ENCODE assay signal across 8 cellular contexts in genomic region chr5:65482280-65482726, GRCh38. TPM values are rescaled to one million over a fixed set of nuclear protein-coding genes. Genes with fewer than 3 reads are reported as not detected.
A peak's percentile ranks its signal among the peaks of the same experiment; 100 is the strongest.
DNase-seq lines count a peak whose midpoint lies in the region; ATAC-seq and TF ChIP-seq lines count a peak whose summit lies in the region.

No MANE protein-coding gene starts in this region.

- H3K27me3 ChIP-seq in heart left ventricle (no peaks in the 10 kb centered on the region), rectal smooth muscle tissue (ENCODE audit: control insufficient read depth, insufficient read depth, low read length) (no peaks in the 10 kb centered on the region)

- peak overlapping the region; percentile 20 to 75 (median 64) for H3K4me3 ChIP-seq in heart left ventricle
- H3K4me3 ChIP-seq in rectal smooth muscle tissue (ENCODE audit: low read length), result peak overlapping the region; percentile 80

- H3K27me3 Mint-ChIP-seq in activated CD8-positive, alpha-beta T cell treated with anti-CD3 and anti-CD28 coated beads, Interleukin-2, amount 10 ng/mL, durations not matched to agents 7 days and 5 days (ENCODE audit: low read depth), result no peaks in the 10 kb centered on the region

- no peak for TF ChIP-seq POLR2A in heart left ventricle (IDR thresholded peaks at IDR 0.05)

- ATAC-seq in HG02852 (IDR thresholded peaks at IDR 0.05; ENCODE audit: unreplicated experiment), result peak; percentile 4
- peak; percentile 34 for ATAC-seq in activated CD8-positive, alpha-beta T cell treated with anti-CD3 and anti-CD28 coated beads, Interleukin-2, amount 10 ng/mL, durations not matched to agents 7 days and 5 days
- ATAC-seq in heart left ventricle, result peak in 2 of 4 donors; percentile 6 to 15
- ATAC-seq in GM19467 (IDR thresholded peaks at IDR 0.05; ENCODE audit: unreplicated experiment), result no peak

- no peak overlapping the region for H3K9ac ChIP-seq in rectal smooth muscle tissue (ENCODE audit: low read length)

- no peaks in the 10 kb centered on the region for H3K36me3 Mint-ChIP-seq in activated CD8-positive, alpha-beta T cell treated with anti-CD3 and anti-CD28 coated beads, Interleukin-2, amount 10 ng/mL, durations not matched to agents 7 days and 5 days (ENCODE audit: low read depth)

- WGBS in heart left ventricle, 4 donors, result 0% methylated on average over 6 of the region's 6 CpGs

- TF ChIP-seq CTCF in heart left ventricle (IDR thresholded peaks at IDR 0.05), result no peak

- intact Hi-C loops in heart left ventricle (cut with DNase I), result loop anchor here (1.0 to 10.0 kb wide), 19 partner anchors 118 to 848 kb away; no protein-coding TSS in a partner anchor

- H3K4me1 ChIP-seq in heart left ventricle (peaks cover 0 to 27% (median 11%) of the 10 kb centered on the region in 12 donors), rectal smooth muscle tissue (ENCODE audit: control insufficient read depth, insufficient read depth, low read length) (peaks cover 15% of the 10 kb centered on the region)

- H3K4me1 Mint-ChIP-seq in activated CD8-positive, alpha-beta T cell treated with anti-CD3 and anti-CD28 coated beads, Interleukin-2, amount 10 ng/mL, durations not matched to agents 7 days and 5 days (ENCODE audit: low read depth), result peaks cover 22% of the 10 kb centered on the region

- H3K36me3 ChIP-seq in heart left ventricle, result no peaks in the 10 kb centered on the region
- no peaks in the 10 kb centered on the region for H3K36me3 ChIP-seq in rectal smooth muscle tissue (ENCODE audit: control insufficient read depth, insufficient read depth, low read length)

- peak; percentile 55 for DNase-seq in EL
- DNase-seq in activated CD8-positive, alpha-beta T cell treated with anti-CD3 and anti-CD28 coated beads, Interleukin-2, amount 10 ng/mL, durations not matched to agents 7 days and 5 days, result no peak
- no peak for DNase-seq in heart left ventricle
- DNase-seq in NAMALWA (ENCODE audit: low spot score), result no peak
- no peak for DNase-seq in nucleus accumbens (lab: John Stamatoyannopoulos, UW)

- no peaks in the 10 kb centered on the region for H3K9me3 ChIP-seq in heart left ventricle

- CTCF ChIA-PET in activated CD8-positive, alpha-beta T cell treated with anti-CD3 and anti-CD28 coated beads, Interleukin-2, amount 10 ng/mL, durations not matched to agents 7 days and 5 days (lab: Charles Lee), result interaction anchor here (0.8 to 6.6 kb wide), 22 partner anchors 11 to 870 kb away, joined by 3 to 79 read pairs (median 6); partner anchors contain the start of genes CENPK and PPWD1

- H3K27ac ChIP-seq in heart left ventricle, result peak overlapping the region; percentile 77 to 94 (median 90)
- peak overlapping the region; percentile 78 for H3K27ac ChIP-seq in rectal smooth muscle tissue (ENCODE audit: low read depth, low read length)

- H3K9me3 Mint-ChIP-seq in activated CD8-positive, alpha-beta T cell treated with anti-CD3 and anti-CD28 coated beads, Interleukin-2, amount 10 ng/mL, durations not matched to agents 7 days and 5 days (ENCODE audit: insufficient read depth), result no peaks in the 10 kb centered on the region

- peak overlapping the region; percentile 85 for H3K27ac Mint-ChIP-seq in activated CD8-positive, alpha-beta T cell treated with anti-CD3 and anti-CD28 coated beads, Interleukin-2, amount 10 ng/mL, durations not matched to agents 7 days and 5 days

- POLR2A ChIA-PET in activated CD8-positive, alpha-beta T cell treated with anti-CD3 and anti-CD28 coated beads, Interleukin-2, amount 10 ng/mL, durations not matched to agents 7 days and 5 days (lab: Charles Lee), result interaction anchor here (0.6 to 2.1 kb wide), 3 partner anchors 80 to 741 kb away, joined by 5 to 7 read pairs (median 5); partner anchors contain the start of genes CENPK and PPWD1

- H3K4me3 Mint-ChIP-seq in activated CD8-positive, alpha-beta T cell treated with anti-CD3 and anti-CD28 coated beads, Interleukin-2, amount 10 ng/mL, durations not matched to agents 7 days and 5 days, result no peak overlapping the region

RNA-seq across cellular contexts. Expression of gene ADAMTS6, which starts 0.6 kb away (rescaled TPM):
- total RNA-seq in activated CD8-positive, alpha-beta T cell treated with anti-CD3 and anti-CD28 coated beads, Interleukin-2, amount 10 ng/mL, durations not matched to agents 7 days and 5 days, result 1 to 10 TPM; 1.8 to 3.4 TPM
- 1 to 10 TPM; 1.5 to 4.3 (median 3.4) TPM for total RNA-seq in heart left ventricle
- under 1 TPM; 0.28 to 0.72 TPM for polyA plus RNA-seq in heart left ventricle
